ENCODE assay signal across 11 cellular contexts in the genomic region with DNA sequence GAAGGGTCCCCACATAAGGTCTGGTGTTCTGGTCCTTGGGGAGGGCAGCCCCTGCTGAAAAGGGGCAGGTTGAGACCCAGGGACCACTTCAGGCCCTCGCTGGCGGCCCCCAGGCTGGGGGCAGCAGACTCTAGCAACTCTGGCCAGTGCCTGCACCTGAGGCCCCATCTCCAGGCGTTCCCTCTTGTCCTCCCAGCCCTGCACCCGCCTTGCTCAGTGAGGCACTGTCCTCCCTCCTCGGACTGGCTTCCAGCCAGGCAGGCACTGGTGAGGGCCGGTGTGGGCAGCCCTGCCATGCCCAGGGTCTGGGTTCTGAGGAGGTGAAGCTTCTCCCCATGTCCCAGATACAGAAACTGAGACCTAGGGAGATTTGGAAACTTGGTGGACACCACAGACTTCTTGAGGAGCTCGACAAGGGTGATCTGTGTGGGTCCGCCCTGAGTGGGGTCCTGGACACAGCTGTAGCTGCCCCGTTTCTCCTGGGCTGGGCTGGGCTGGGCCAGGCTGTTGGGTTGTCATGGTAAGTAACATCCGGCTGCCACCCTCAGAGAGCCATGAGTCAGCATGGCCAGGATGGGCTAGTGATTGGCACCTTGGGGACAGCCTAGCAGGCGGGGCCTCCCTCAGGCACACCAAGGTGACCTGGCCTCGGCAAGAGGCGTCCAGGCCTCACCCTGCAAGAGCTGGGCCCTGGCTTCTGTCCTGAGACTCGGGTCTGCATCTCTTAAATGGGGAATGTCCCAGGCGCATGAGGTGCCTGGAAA. TPM values are rescaled to one million over a fixed set of nuclear protein-coding genes. Genes with fewer than 3 reads are reported as not detected.
A peak's percentile ranks its signal among the peaks of the same experiment; 100 is the strongest.
DNase-seq lines count a peak whose midpoint lies in the region; ATAC-seq, FAIRE-seq and TF ChIP-seq lines count a peak whose summit lies in the region.
"Had no signal": no experiment of that assay in that cellular context is flagged by ENCODE, and none has a peak within 500 bp of the region (broad histone marks: within the 10 kb centered on the region; RNA-seq: fewer than 3 reads in every experiment).

No MANE protein-coding gene starts in this region.

- H3K9me3 Mint-ChIP-seq in Calu3 (ENCODE audit: low read depth, unreplicated experiment) = peaks cover 12% of the 10 kb centered on the region
- peaks cover 6 to 31% (median 22%) of the 10 kb centered on the region in 11 donors for H3K9me3 Mint-ChIP-seq in naive thymus-derived CD4-positive, alpha-beta T cell

- H3K27ac ChIP-seq in coronary artery = peak overlapping the region in 1 of 2 donors; percentile 32
- no peak overlapping the region for H3K27ac ChIP-seq in naive thymus-derived CD4-positive, alpha-beta T cell (ENCODE audit: low read depth, low read length)

- peak; percentile 88 for ATAC-seq in naive thymus-derived CD4-positive, alpha-beta T cell
- no peak for ATAC-seq in GM19351 (IDR thresholded peaks at IDR 0.05; ENCODE audit: unreplicated experiment)

- H3K4me3 Mint-ChIP-seq in Calu3 (ENCODE audit: low read depth, unreplicated experiment) = no peak overlapping the region
- H3K4me3 Mint-ChIP-seq in naive thymus-derived CD4-positive, alpha-beta T cell = peak overlapping the region in 1 of 10 donors; percentile 24

- no TSS peak for BruUV-seq in Calu3 (replicated peaks; lab: Mats Ljungman, UMichigan)

- TF ChIP-seq CTCF in Calu3 (IDR thresholded peaks at IDR 0.05; ENCODE audit: unreplicated experiment) = no peak
- TF ChIP-seq CTCF in coronary artery (IDR thresholded peaks at IDR 0.05) = no peak

- H3K36me3 Mint-ChIP-seq in Calu3 (ENCODE audit: insufficient read depth, unreplicated experiment) = peaks cover 70% of the 10 kb centered on the region
- H3K36me3 Mint-ChIP-seq in naive thymus-derived CD4-positive, alpha-beta T cell = peaks cover 0 to 29% (median 13%) of the 10 kb centered on the region in 5 donors

- FAIRE-seq in GM19239 (lab: Jason Lieb, UNC) = no peak
- FAIRE-seq: astrocyte had no signal

- H3K27ac Mint-ChIP-seq in Calu3 (ENCODE audit: unreplicated experiment) = peak overlapping the region; percentile 77
- H3K27ac Mint-ChIP-seq in naive thymus-derived CD4-positive, alpha-beta T cell = peak overlapping the region in 6 of 9 donors; percentile 3 to 86 (median 61)

- intact Hi-C loops in Calu3 (cut with micrococcal nuclease; ENCODE audit: unreplicated experiment) = no loop called here
- intact Hi-C loops in naive thymus-derived CD4-positive, alpha-beta T cell (cut with micrococcal nuclease) = no loop called here

- no peaks in the 10 kb centered on the region for H3K27me3 Mint-ChIP-seq in Calu3 (ENCODE audit: unreplicated experiment)
- no peaks in the 10 kb centered on the region for H3K27me3 Mint-ChIP-seq in naive thymus-derived CD4-positive, alpha-beta T cell

- H3K9me3 ChIP-seq in naive thymus-derived CD4-positive, alpha-beta T cell (ENCODE audit: control insufficient read depth in 2 of 3, low read length in 3 of 3) = peaks cover 6 to 16% (median 12%) of the 10 kb centered on the region in 3 experiments
- H3K9me3 ChIP-seq in HAP-1 = peaks cover 11% of the 10 kb centered on the region

- in situ Hi-C loops in HAP-1 (cut with MboI; ENCODE audit: low sequenced_read_pairs) = loop anchor here (25.0 kb wide), 1 partner anchor 472 kb away; no protein-coding TSS in a partner anchor

- POLR2A ChIA-PET in naive thymus-derived CD4-positive, alpha-beta T cell (lab: Charles Lee) = no interaction called here

- H3K4me1 ChIP-seq in naive thymus-derived CD4-positive, alpha-beta T cell (ENCODE audit: control insufficient read depth in 2 of 2, insufficient read depth in 2 of 2, low read length in 2 of 2) = peaks cover 0 to 4% of the 10 kb centered on the region in 2 donors
- no peaks in the 10 kb centered on the region for H3K4me1 ChIP-seq in HAP-1

- no peaks in the 10 kb centered on the region for H3K36me3 ChIP-seq in naive thymus-derived CD4-positive, alpha-beta T cell (ENCODE audit: control insufficient read depth in 2 of 3, insufficient read depth in 3 of 3, low read length in 3 of 3)
- peaks cover 18% of the 10 kb centered on the region for H3K36me3 ChIP-seq in HAP-1 (replicated peaks)

- H3K4me3 ChIP-seq in coronary artery (no peak overlapping the region), HAP-1 (no peak overlapping the region)
- no peak overlapping the region for H3K4me3 ChIP-seq in naive thymus-derived CD4-positive, alpha-beta T cell (ENCODE audit: low read length)
- H3K4me3 ChIP-seq: tibial artery had no signal

- CTCF ChIA-PET in Calu3 (lab: Charles Lee) = interaction anchor here (0.6 kb wide), 1 partner anchor 128 kb away, joined by 4 read pairs; no protein-coding TSS in a partner anchor
- CTCF ChIA-PET in naive thymus-derived CD4-positive, alpha-beta T cell (lab: Charles Lee) = no interaction called here

- H3K4me1 Mint-ChIP-seq in Calu3 (ENCODE audit: low read depth, unreplicated experiment) = peaks cover 8% of the 10 kb centered on the region
- H3K4me1 Mint-ChIP-seq in naive thymus-derived CD4-positive, alpha-beta T cell = peaks cover 13 to 32% (median 25%) of the 10 kb centered on the region in 7 donors

- DNase-seq in Calu3 = peak; percentile 68
- peak; percentile 37 for DNase-seq in NCI-H226
- peak; percentile 74 for DNase-seq in coronary artery (ENCODE audit: low spot score)
- peak in 2 of 9 donors; percentile 26 to 34 for DNase-seq in naive thymus-derived CD4-positive, alpha-beta T cell
- no peak for DNase-seq in HAP-1 (ENCODE audit: low spot score in 2 of 2)
- no peak for DNase-seq in GM19239 (ENCODE audit: insufficient read length, low spot score)
- DNase-seq in DMS153 treated with DMSO at 0.1 percent for 48 hours (lab: John Stamatoyannopoulos, UW; ENCODE audit: unreplicated experiment) = no peak
- DNase-seq: NCI-H2107 had no signal

- H3K27me3 ChIP-seq in naive thymus-derived CD4-positive, alpha-beta T cell (ENCODE audit: control insufficient read depth in 2 of 2, insufficient read depth in 2 of 2, low read length in 2 of 2) = no peaks in the 10 kb centered on the region
- H3K27me3 ChIP-seq in HAP-1 (ENCODE audit: low read depth) = no peaks in the 10 kb centered on the region
- H3K27me3 ChIP-seq: tibial artery had no signal

RNA-seq across cellular contexts. Expression of gene PHLDA2, which starts 11.1 kb away (rescaled TPM):
- 111 and 142 TPM in 2 replicates for total RNA-seq in Calu3 (2022)
- 1 to 10 TPM in 3 of 5 experiments, not detected in 2; 2.5 to 7.9 (median 4.5) TPM for total RNA-seq in naive thymus-derived CD4-positive, alpha-beta T cell
- polyA plus RNA-seq in naive thymus-derived CD4-positive, alpha-beta T cell = not detected

RNA-seq across cellular contexts. Expression of gene NAP1L4, which starts 51.8 kb away (rescaled TPM):
- total RNA-seq in Calu3 (2022) = 140 and 150 TPM in 2 replicates
- 100 to 1,000 TPM; 245 to 356 (median 294) TPM for total RNA-seq in naive thymus-derived CD4-positive, alpha-beta T cell
- polyA plus RNA-seq in naive thymus-derived CD4-positive, alpha-beta T cell = 100 to 1,000 TPM; 134 to 172 TPM

RNA-seq across cellular contexts. Expression of gene CDKN1C, which starts 54.8 kb away (rescaled TPM):
- 2.2 and 2.4 TPM in 2 replicates for total RNA-seq in Calu3 (2022)
- total RNA-seq in naive thymus-derived CD4-positive, alpha-beta T cell = 10 to 100 TPM in 1 of 5 experiments, 1 to 10 TPM in 3, under 1 TPM in 1; 0.53 to 36.0 (median 6.0) TPM
- polyA plus RNA-seq in naive thymus-derived CD4-positive, alpha-beta T cell = under 1 TPM; 0.35 to 0.94 TPM

Comparison
In these comparisons a context has a peak if more than half of its experiments do, and no peak if none do; other contexts are left out.
1. DNase-seq: peak in Calu3 (single experiment), NCI-H226 (single experiment) and coronary artery (single experiment); none in HAP-1 (0 of 2), GM19239 (single experiment) and DMS153 treated with DMSO at 0.1 percent for 48 hours (single experiment).
2. RNA of gene PHLDA2, which starts 11.1 kb away (total RNA-seq): 111 to 142 TPM in Calu3; 2.5 to 7.9 TPM in naive thymus-derived CD4-positive, alpha-beta T cell; every median in the first group is over 10 times any median in the second.